9 cellular contexts compared by ENCODE assay signal in the genomic region with DNA sequence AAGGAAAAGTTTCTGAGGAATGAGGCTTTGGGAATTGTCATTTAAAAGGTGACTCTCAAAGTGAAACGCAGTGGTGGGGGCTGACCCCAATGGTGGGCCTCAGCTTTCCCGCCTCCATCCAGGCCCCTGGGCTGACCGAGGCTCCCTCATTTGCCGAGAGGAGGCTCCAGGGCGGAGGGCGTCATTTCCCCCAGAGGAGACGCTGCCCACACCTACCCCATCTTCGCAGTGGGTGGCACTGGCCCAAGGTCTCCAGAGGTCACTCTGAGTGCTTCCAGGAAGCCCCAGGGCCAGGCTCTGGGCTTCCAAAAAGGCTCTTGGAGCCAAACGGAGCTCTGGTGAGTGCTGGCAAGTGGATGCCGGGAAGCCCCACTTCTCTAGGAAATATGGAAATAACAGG. TPM values are rescaled to one million over a fixed set of nuclear protein-coding genes. Genes with fewer than 3 reads are reported as not detected.
"Had no signal": no experiment of that assay in that cellular context is flagged by ENCODE, and none has a peak within 500 bp of the region (broad histone marks: within the 10 kb centered on the region; RNA-seq: fewer than 3 reads in every experiment).

No MANE protein-coding gene starts in this region.

- H3K27me3 Mint-ChIP-seq: IgD-negative memory B cell had no signal

- H3K27ac ChIP-seq: GM23248, HL-60 had no signal

- ATAC-seq: HepG2 had no signal

- H3K4me3 ChIP-seq: GM23248 had no signal

- H3K4me3 Mint-ChIP-seq: H9, IgD-negative memory B cell had no signal

- DNase-seq: GM23248, GOT3, H9, HCEC 1CT had no signal

- H3K36me3 Mint-ChIP-seq: IgD-negative memory B cell had no signal

- H3K27ac Mint-ChIP-seq: IgD-negative memory B cell had no signal

- H3K4me1 Mint-ChIP-seq: H9, IgD-negative memory B cell had no signal

- H3K9me3 Mint-ChIP-seq: H9 had no signal

RNA-seq across cellular contexts. Expression of a gene that starts 38.0 kb away (rescaled TPM):
- total RNA-seq: GM23248, H4, HepG2, HT1080 had no signal
